Comparison of ENCODE assay signal across 2 cellular contexts in the genomic region with DNA sequence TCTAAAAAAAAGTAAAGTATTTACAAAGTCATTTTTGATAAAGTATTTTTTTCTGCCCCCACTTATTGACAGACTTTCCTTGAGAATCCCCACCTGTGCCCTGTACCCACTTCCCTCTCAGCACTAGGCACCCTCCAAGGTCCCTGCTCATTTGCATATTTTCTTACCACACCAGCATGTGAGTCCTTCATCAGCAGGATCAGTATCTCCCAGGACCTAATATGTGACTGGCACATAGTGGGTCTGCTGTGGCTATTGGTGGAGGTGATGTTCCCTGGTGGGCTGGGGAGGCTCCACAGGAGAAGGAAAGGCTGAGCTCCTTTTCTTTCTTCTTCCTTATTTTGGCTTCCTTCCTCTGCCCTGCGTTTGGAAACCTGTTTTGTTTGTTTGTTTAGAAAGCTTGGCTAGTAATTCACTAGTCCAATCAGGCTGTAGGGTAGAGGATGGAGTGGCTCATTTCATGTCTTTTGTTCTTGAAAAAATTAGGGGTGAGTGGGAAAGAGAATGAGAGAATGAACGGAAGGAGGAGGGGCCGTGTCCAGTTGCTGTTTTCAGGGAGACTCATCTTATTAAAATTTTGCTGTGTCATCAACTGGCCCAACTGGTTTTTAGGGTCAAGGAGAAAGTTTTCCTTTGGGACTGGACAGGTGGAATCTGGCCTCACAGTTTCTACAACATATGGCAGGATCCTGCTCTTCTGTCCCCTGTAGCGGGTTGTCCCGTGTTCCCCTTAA.
A peak's percentile ranks its signal among the peaks of the same experiment; 100 is the strongest.
TF ChIP-seq lines count a peak whose summit lies in the region.

No MANE protein-coding gene starts in this region.

TF ChIP-seq in GM12878, 131 proteins besides CTCF, POLR2A, EP300 and RAD21:
- TF ChIP-seq NR2C1 (IDR thresholded peaks at IDR 0.05), result no peak
- TF ChIP-seq ZNF384 (IDR thresholded peaks at IDR 0.05; ENCODE audit: borderline replicate concordance, low read depth, low read length), result no peak
- TF ChIP-seq POU2F2 (IDR thresholded peaks at IDR 0.05; ENCODE audit: borderline replicate concordance, low read depth, low read length), result peak; percentile 42; the same call in 1 of the 3 replicates
- TF ChIP-seq NBN (IDR thresholded peaks at IDR 0.05), result no peak
- TF ChIP-seq PBX3 (IDR thresholded peaks at IDR 0.05; ENCODE audit: insufficient replicate concordance, low read depth, low read length), result no peak

TF ChIP-seq in SK-N-SH, 30 proteins besides CTCF, POLR2A, EP300 and RAD21:
- TF ChIP-seq TCF12 (IDR thresholded peaks at IDR 0.05) (no peak), TAF1 (IDR thresholded peaks at IDR 0.05; ENCODE audit: borderline replicate concordance, low read depth, low read length) (no peak), GABPA (IDR thresholded peaks at IDR 0.05; ENCODE audit: low read depth) (no peak)
